15 cellular contexts compared by ENCODE assay signal in the genomic region with DNA sequence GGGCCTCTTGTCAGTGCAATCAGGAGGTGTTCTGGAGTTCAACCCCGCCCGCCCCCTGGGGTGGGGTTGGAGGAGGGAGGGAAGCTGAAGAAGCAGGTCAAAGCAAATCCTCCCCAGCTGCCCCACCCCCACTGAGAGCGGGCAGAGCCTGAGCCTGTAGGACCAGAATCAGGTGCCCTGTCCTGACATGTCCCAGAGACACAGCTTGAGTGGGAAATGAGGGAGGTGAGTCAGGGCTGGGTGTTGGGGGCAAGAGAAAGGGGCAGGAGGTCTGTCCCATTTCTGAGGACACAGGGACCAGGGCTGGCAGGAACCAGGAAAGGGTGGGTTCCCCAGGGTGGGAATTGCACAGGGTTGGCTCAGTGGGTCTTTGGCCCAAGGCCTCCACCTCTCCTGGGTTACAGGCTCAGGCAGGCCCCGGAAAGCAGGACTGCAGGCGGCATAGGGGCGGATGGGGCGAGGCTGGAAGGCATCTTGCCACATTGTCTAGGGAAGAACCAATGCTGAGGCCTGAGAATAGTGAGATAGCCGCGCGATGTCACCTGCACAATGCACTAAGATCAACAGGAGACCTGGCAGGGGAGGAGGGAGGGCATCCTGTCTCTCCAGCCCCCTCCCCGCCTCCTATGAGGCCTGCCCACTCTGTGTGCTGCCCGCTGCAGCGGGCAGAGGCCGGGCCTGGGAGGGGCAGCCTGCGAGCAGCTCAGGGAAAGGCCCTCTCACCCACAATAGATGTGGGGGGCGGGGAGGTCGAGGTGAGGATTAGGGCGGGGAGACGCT. TPM values are rescaled to one million over a fixed set of nuclear protein-coding genes. Genes with fewer than 3 reads are reported as not detected.
DNase-seq lines count a peak whose midpoint lies in the region; ATAC-seq lines count a peak whose summit lies in the region.
"Had no signal": no experiment of that assay in that cellular context is flagged by ENCODE, and none has a peak within 500 bp of the region (broad histone marks: within the 10 kb centered on the region; RNA-seq: fewer than 3 reads in every experiment).

No MANE protein-coding gene starts in this region.

- POLR2A ChIA-PET in activated CD8-positive, alpha-beta T cell treated with anti-CD3 and anti-CD28 coated beads, Interleukin-2, amount 10 ng/mL, durations not matched to agents 7 days and 5 days (lab: Charles Lee) = no interaction called here

- no peak overlapping the region for H3K27ac Mint-ChIP-seq in activated CD8-positive, alpha-beta T cell treated with anti-CD3 and anti-CD28 coated beads, Interleukin-2, amount 10 ng/mL, durations not matched to agents 7 days and 5 days
- H3K27ac Mint-ChIP-seq: activated T-helper 1 cell treated with anti-CD3 and anti-CD28 coated beads, Interleukin-12 subunit alpha, Interleukin-12 subunit beta, Interleukin-2, Interleukin-4 antibody, amounts not matched to agents 30 ng/mL and 10 ng/mL and 1 ng/mL, durations not matched to agents 14 hours and 24 hours and 36 hours had no signal

- peak; percentile 28 for DNase-seq in NCI-H146 (lab: John Stamatoyannopoulos, UW)
- no peak for DNase-seq in NCI-H146 treated with DMSO at 0.1 percent for 48 hours (lab: John Stamatoyannopoulos, UW; ENCODE audit: unreplicated experiment)
- DNase-seq in NCI-H526 (lab: John Stamatoyannopoulos, UW) = peak; percentile 52 to 78
- DNase-seq in epithelial cell of prostate (ENCODE audit: low read depth, low spot score) = peak; percentile 98
- DNase-seq in activated CD8-positive, alpha-beta T cell treated with anti-CD3 and anti-CD28 coated beads, Interleukin-2, amount 10 ng/mL, durations not matched to agents 7 days and 5 days = no peak
- no peak for DNase-seq in G401 (ENCODE audit: low spot score)
- DNase-seq in GOT3 (lab: John Stamatoyannopoulos, UW) = no peak
- DNase-seq: activated CD4-positive, alpha-beta T cell treated with anti-CD3 and anti-CD28 coated beads for 48 hours; T-helper 1 cell; testis had no signal

- H3K9me3 ChIP-seq in thymus (ENCODE audit: control insufficient read depth) = no peaks in the 10 kb centered on the region
- H3K9me3 ChIP-seq: Caco-2, testis had no signal

- peaks cover 22% of the 10 kb centered on the region for H3K4me1 ChIP-seq in thymus (ENCODE audit: control insufficient read depth, insufficient read depth, low read length)
- H3K4me1 ChIP-seq: testis had no signal

- in situ Hi-C loops in G401 (cut with HindIII; ENCODE audit: low sequenced_read_pairs) = no loop called here

- CTCF ChIA-PET in activated CD8-positive, alpha-beta T cell treated with anti-CD3 and anti-CD28 coated beads, Interleukin-2, amount 10 ng/mL, durations not matched to agents 7 days and 5 days (lab: Charles Lee) = interaction anchor here (7.9 kb wide), 1 partner anchor 33 kb away, joined by 41 read pairs; a partner anchor contains a TSS

- peak overlapping the region; percentile 99 for H3K27ac ChIP-seq in epithelial cell of prostate
- H3K27ac ChIP-seq in thymus (ENCODE audit: low read depth) = peak overlapping the region; percentile 22
- H3K27ac ChIP-seq: testis had no signal

- no peaks in the 10 kb centered on the region for H3K36me3 Mint-ChIP-seq in activated CD8-positive, alpha-beta T cell treated with anti-CD3 and anti-CD28 coated beads, Interleukin-2, amount 10 ng/mL, durations not matched to agents 7 days and 5 days (ENCODE audit: low read depth)

- peaks cover 4% of the 10 kb centered on the region for H3K27me3 Mint-ChIP-seq in activated CD8-positive, alpha-beta T cell treated with anti-CD3 and anti-CD28 coated beads, Interleukin-2, amount 10 ng/mL, durations not matched to agents 7 days and 5 days (ENCODE audit: low read depth)

- no peaks in the 10 kb centered on the region for H3K36me3 ChIP-seq in thymus (ENCODE audit: control insufficient read depth, insufficient read depth)

- WGBS in thymus = 90% methylated on average over 19 of the region's 19 CpGs

- H3K27me3 ChIP-seq in thymus (ENCODE audit: control insufficient read depth, insufficient read depth) = no peaks in the 10 kb centered on the region
- H3K27me3 ChIP-seq: testis had no signal

- no peak overlapping the region for H3K4me3 Mint-ChIP-seq in activated CD8-positive, alpha-beta T cell treated with anti-CD3 and anti-CD28 coated beads, Interleukin-2, amount 10 ng/mL, durations not matched to agents 7 days and 5 days
- H3K4me3 Mint-ChIP-seq: activated T-helper 1 cell treated with anti-CD3 and anti-CD28 coated beads, Interleukin-12 subunit alpha, Interleukin-12 subunit beta, Interleukin-2, Interleukin-4 antibody, amounts not matched to agents 30 ng/mL and 10 ng/mL and 1 ng/mL, durations not matched to agents 14 hours and 24 hours and 36 hours; neural crest cell had no signal

- H3K9me3 Mint-ChIP-seq in activated CD8-positive, alpha-beta T cell treated with anti-CD3 and anti-CD28 coated beads, Interleukin-2, amount 10 ng/mL, durations not matched to agents 7 days and 5 days (ENCODE audit: insufficient read depth) = no peaks in the 10 kb centered on the region
- H3K9me3 Mint-ChIP-seq: activated T-helper 1 cell treated with anti-CD3 and anti-CD28 coated beads, Interleukin-12 subunit alpha, Interleukin-12 subunit beta, Interleukin-2, Interleukin-4 antibody, amounts not matched to agents 30 ng/mL and 10 ng/mL and 1 ng/mL, durations not matched to agents 14 hours and 24 hours and 36 hours; neural crest cell had no signal

- ATAC-seq in activated CD8-positive, alpha-beta T cell treated with anti-CD3 and anti-CD28 coated beads, Interleukin-2, amount 10 ng/mL, durations not matched to agents 7 days and 5 days = no peak
- ATAC-seq: left lobe of liver had no signal

- H3K4me3 ChIP-seq in thymus (ENCODE audit: low read length) = no peak overlapping the region
- H3K4me3 ChIP-seq: testis had no signal

- peaks cover 20% of the 10 kb centered on the region for H3K4me1 Mint-ChIP-seq in activated CD8-positive, alpha-beta T cell treated with anti-CD3 and anti-CD28 coated beads, Interleukin-2, amount 10 ng/mL, durations not matched to agents 7 days and 5 days (ENCODE audit: low read depth)

RNA-seq across cellular contexts. Expression of a gene that starts 32.4 kb away (rescaled TPM):
- polyA plus RNA-seq in thymus = 11.7 TPM
- under 1 TPM; 0.34 to 0.39 TPM for total RNA-seq in activated CD8-positive, alpha-beta T cell treated with anti-CD3 and anti-CD28 coated beads, Interleukin-2, amount 10 ng/mL, durations not matched to agents 7 days and 5 days
- 2.3 and 3.6 TPM in 2 replicates for total RNA-seq in G401 (2014; rRNA removed; shearing (Covaris generic))

Comparison
In these comparisons a context has a peak if more than half of its experiments do, and no peak if none do; other contexts are left out.
1. DNase-seq: peak in NCI-H146 (single experiment), NCI-H526 (2 of 2) and epithelial cell of prostate (single experiment); none in NCI-H146 treated with DMSO at 0.1 percent for 48 hours (single experiment), activated CD8-positive, alpha-beta T cell treated with anti-CD3 and anti-CD28 coated beads, Interleukin-2, amount 10 ng/mL, durations not matched to agents 7 days and 5 days (single experiment), G401 (single experiment) and GOT3 (single experiment).